Comparison of ENCODE assay signal across 23 cellular contexts in the genomic region with DNA sequence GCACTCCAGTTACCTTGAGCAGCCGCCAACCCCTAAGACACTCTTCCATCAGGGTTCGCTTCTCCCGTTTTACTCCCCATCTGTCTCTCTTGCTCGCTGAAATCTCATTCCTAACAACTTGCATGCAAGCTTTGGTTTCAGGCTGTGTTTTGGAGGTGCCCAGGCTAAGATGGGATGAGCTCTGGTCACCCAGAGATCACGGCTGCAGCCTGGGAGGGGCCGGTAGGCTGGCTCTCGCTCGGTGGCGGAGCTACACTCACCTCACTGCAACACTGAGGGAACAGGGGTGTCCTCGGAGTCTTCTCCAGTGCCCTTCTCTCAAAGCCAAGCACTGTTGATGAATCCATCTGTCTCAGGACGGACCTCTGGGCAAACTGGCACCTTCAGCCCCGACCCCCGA.
"Had no signal": no experiment of that assay in that cellular context is flagged by ENCODE, and none has a peak within 500 bp of the region (broad histone marks: within the 10 kb centered on the region; RNA-seq: fewer than 3 reads in every experiment).

No MANE protein-coding gene starts in this region.

- H2AFZ ChIP-seq: hepatocyte had no signal

- H3K27me3 ChIP-seq: colonic mucosa, foreskin keratinocyte, heart left ventricle, hepatocyte, left lung had no signal

- H3K79me2 ChIP-seq: hepatocyte had no signal

- H3K36me3 ChIP-seq: colonic mucosa, gastroesophageal sphincter, heart left ventricle, left lung, lower lobe of right lung had no signal

- H3K4me1 ChIP-seq: colonic mucosa, foreskin keratinocyte, gastroesophageal sphincter, heart left ventricle, left lung, lower lobe of right lung had no signal

- H3K27me3 Mint-ChIP-seq: dendritic cell treated with granulocyte-macrophage colony-stimulating factor and Interleukin-4, amounts not matched to agents 40 ng/mL and 50 ng/mL, for 4 days had no signal

- H3K27ac Mint-ChIP-seq: dendritic cell treated with granulocyte-macrophage colony-stimulating factor and Interleukin-4, amounts not matched to agents 40 ng/mL and 50 ng/mL, for 4 days; immature natural killer cell; memory B cell; naive thymus-derived CD4-positive, alpha-beta T cell; natural killer cell had no signal

- ATAC-seq: esophagus mucosa; foreskin keratinocyte; gastroesophageal sphincter; heart left ventricle; left cardiac atrium; left lung; left ventricle myocardium superior; lower lobe of right lung; naive thymus-derived CD4-positive, alpha-beta T cell; natural killer cell had no signal

- H3K4me2 ChIP-seq: hepatocyte had no signal

- H3K9me3 ChIP-seq: colonic mucosa had no signal

- H3K4me3 ChIP-seq: colonic mucosa, gastroesophageal sphincter, heart left ventricle, hepatocyte, left lung, lower lobe of right lung had no signal

- H3K4me3 Mint-ChIP-seq: dendritic cell treated with granulocyte-macrophage colony-stimulating factor and Interleukin-4, amounts not matched to agents 40 ng/mL and 50 ng/mL, for 4 days; immature natural killer cell; memory B cell; naive thymus-derived CD4-positive, alpha-beta T cell; natural killer cell had no signal

- H3K27ac ChIP-seq: colonic mucosa, epithelial cell of prostate, foreskin keratinocyte, gastroesophageal sphincter, heart left ventricle, hepatocyte, left lung, lower lobe of right lung had no signal

- DNase-seq: colonic mucosa; cortex of kidney; effector CD8-positive, alpha-beta T cell; erythroblast; foreskin keratinocyte; heart left ventricle; hypothalamus; immature natural killer cell; left cardiac atrium; left lung; left ventricle myocardium superior; lower lobe of right lung; mammary epithelial cell; mesendoderm; midbrain; naive thymus-derived CD4-positive, alpha-beta T cell; natural killer cell had no signal

- H3K36me3 Mint-ChIP-seq: immature natural killer cell, memory B cell, natural killer cell had no signal

- H3K4me1 Mint-ChIP-seq: immature natural killer cell; memory B cell; naive thymus-derived CD4-positive, alpha-beta T cell; natural killer cell had no signal
